17 cellular contexts compared by ENCODE assay signal in the genomic region with DNA sequence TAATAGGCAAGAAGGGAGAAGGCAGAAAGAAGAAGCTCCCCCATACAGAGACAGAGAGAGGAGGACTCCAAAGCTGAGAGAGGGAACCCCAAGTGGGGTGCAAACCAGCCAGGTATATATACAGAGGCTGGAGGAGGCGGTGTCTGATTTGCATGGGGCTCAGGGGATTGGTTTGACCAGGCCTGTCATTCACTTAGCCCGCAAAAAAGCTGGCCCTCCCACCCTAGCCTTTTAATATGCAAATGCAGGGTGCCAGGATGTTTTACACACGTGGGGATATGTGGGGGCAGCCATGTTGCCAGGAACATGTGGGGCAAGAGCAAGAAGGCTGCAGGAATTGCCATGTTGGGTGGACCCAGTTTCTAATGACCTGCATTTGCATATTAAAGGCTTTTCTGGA. TPM values are rescaled to one million over a fixed set of nuclear protein-coding genes. Genes with fewer than 3 reads are reported as not detected.
DNase-seq lines count a peak whose midpoint lies in the region; ATAC-seq and TF ChIP-seq lines count a peak whose summit lies in the region.
"Had no signal": no experiment of that assay in that cellular context is flagged by ENCODE, and none has a peak within 500 bp of the region (broad histone marks: within the 10 kb centered on the region; RNA-seq: fewer than 3 reads in every experiment).

No MANE protein-coding gene starts in this region.

- H3K4me2 ChIP-seq in GM23338 = 0 out of 2 replicates have a peak overlapping the region, but pooled peaks have one; percentile 39

- peak overlapping the region; percentile 93 for H3K27ac Mint-ChIP-seq in GM23338
- H3K27ac Mint-ChIP-seq: memory B cell, natural killer cell had no signal

- peaks cover 8% of the 10 kb centered on the region for H3K27me3 Mint-ChIP-seq in GM23338 (ENCODE audit: insufficient read depth, low read depth, poor library complexity)
- H3K27me3 Mint-ChIP-seq: memory B cell had no signal

- H3K9me3 ChIP-seq in iPS-18a (ENCODE audit: control insufficient read depth, low read depth, low read length) = no peaks in the 10 kb centered on the region

- peak; percentile 21 for ATAC-seq in GM23338
- ATAC-seq: natural killer cell had no signal

- H3F3A ChIP-seq in GM23338 (replicated peaks; ENCODE audit: low read depth) = 0 out of 2 replicates have a peak, but pooled peaks cover 4% of the 10 kb centered on the region

- CTCF ChIA-PET in RWPE1 (lab: Yijun Ruan, JAX) = interaction anchor here (0.8 kb wide), 1 partner anchor 61 kb away, joined by 3 read pairs; no protein-coding TSS in a partner anchor

- POLR2A ChIA-PET in RWPE1 (lab: Yijun Ruan, JAX; ENCODE audit: low non-redundant PET) = no interaction called here

- peak; percentile 86 for DNase-seq in GM23338 (ENCODE audit: low spot score)
- peak; percentile 48 for DNase-seq in Jurkat, Clone E6-1 (ENCODE audit: low read depth, low spot score)
- peak; percentile 39 for DNase-seq in OCI-M1 (lab: John Stamatoyannopoulos, UW)
- no peak for DNase-seq in hippocampal formation (lab: John Stamatoyannopoulos, UW)
- no peak for DNase-seq in RWPE1 (ENCODE audit: low spot score)
- DNase-seq in pons (ENCODE audit: low spot score) = no peak
- DNase-seq: caudate nucleus; effector memory CD4-positive, alpha-beta T cell; GF-D8; glutamatergic neuron; GOT3; kidney; natural killer cell; NCI-H2029 treated with DMSO at 0.1 percent for 48 hours; NCI-H510A treated with DMSO at 0.1 percent for 48 hours had no signal

- H3K36me3 Mint-ChIP-seq in GM23338 (ENCODE audit: low read depth) = peaks cover 19% of the 10 kb centered on the region
- H3K36me3 Mint-ChIP-seq: memory B cell, natural killer cell had no signal

- H3K4me1 Mint-ChIP-seq in GM23338 = peaks cover 29% of the 10 kb centered on the region

- no peak overlapping the region for H3K4me3 ChIP-seq in GM23338
- H3K4me3 ChIP-seq in Jurkat, Clone E6-1 (ENCODE audit: low read length) = no peak overlapping the region
- H3K4me3 ChIP-seq in iPS-18a (ENCODE audit: low read length) = no peak overlapping the region

- H3K4me1 ChIP-seq in GM23338 (ENCODE audit: insufficient read depth) (peaks cover 29% of the 10 kb centered on the region), iPS-18a (ENCODE audit: control insufficient read depth, low read depth, low read length) (peaks cover 24% of the 10 kb centered on the region)

- no peaks in the 10 kb centered on the region for H4K20me1 ChIP-seq in GM23338 (replicated peaks; ENCODE audit: insufficient read depth)

- H3K4me3 Mint-ChIP-seq in GM23338 = peak overlapping the region; percentile 7; the same call in 1 of the 3 replicates
- H3K4me3 Mint-ChIP-seq: memory B cell, natural killer cell had no signal

- peaks cover 11% of the 10 kb centered on the region; the same call in 1 of the 2 replicates for H3K9me2 ChIP-seq in GM23338 (ENCODE audit: insufficient read depth)

- H3K27ac ChIP-seq in GM23338 (ENCODE audit: low read depth) = peak overlapping the region; percentile 78
- H3K27ac ChIP-seq in iPS-18a (ENCODE audit: low read length) = peak overlapping the region; percentile 46
- H3K27ac ChIP-seq in RWPE1 = no peak overlapping the region

- H3K27me3 ChIP-seq in GM23338 (ENCODE audit: insufficient read depth) (no peaks in the 10 kb centered on the region), iPS-18a (ENCODE audit: control insufficient read depth, insufficient read depth, low read length) (no peaks in the 10 kb centered on the region)

- H3K79me2 ChIP-seq in GM23338 (replicated peaks; ENCODE audit: insufficient read depth) = no peaks in the 10 kb centered on the region

- H3K9me3 Mint-ChIP-seq in GM23338 = peaks cover 15% of the 10 kb centered on the region
- H3K9me3 Mint-ChIP-seq: memory B cell, natural killer cell had no signal

- peak overlapping the region; percentile 11 for H3K9ac ChIP-seq in iPS-18a (ENCODE audit: low read length)

- H3K36me3 ChIP-seq in GM23338 (ENCODE audit: insufficient read depth) = no peaks in the 10 kb centered on the region
- H3K36me3 ChIP-seq in iPS-18a (ENCODE audit: control insufficient read depth, low read depth, low read length) = no peaks in the 10 kb centered on the region

- no peak overlapping the region for H2AFZ ChIP-seq in GM23338

- TF ChIP-seq CTCF in GM23338 (conservative IDR thresholded peaks at IDR 0.05; ENCODE audit: low read depth in 2 of 2) = no peak
- no peak for TF ChIP-seq CTCF in RWPE1 (conservative IDR thresholded peaks at IDR 0.05; ENCODE audit: low read depth)

TF ChIP-seq in GM23338, 12 proteins besides CTCF, POLR2A, EP300 and RAD21 (continues in another document):
- TF ChIP-seq ZNF114 (CRISPR knock-in tag; IDR thresholded peaks at IDR 0.05) (peak; percentile 95; the same call in 1 of the 2 replicates), CREB1 (CRISPR knock-in tag; IDR thresholded peaks at IDR 0.05; ENCODE audit: low read depth) (0 out of 2 replicates have a peak, but pooled peaks have one; percentile 37), NANOG (IDR thresholded peaks at IDR 0.05; ENCODE audit: borderline replicate concordance) (no peak)
- TF ChIP-seq, protein P1, sequence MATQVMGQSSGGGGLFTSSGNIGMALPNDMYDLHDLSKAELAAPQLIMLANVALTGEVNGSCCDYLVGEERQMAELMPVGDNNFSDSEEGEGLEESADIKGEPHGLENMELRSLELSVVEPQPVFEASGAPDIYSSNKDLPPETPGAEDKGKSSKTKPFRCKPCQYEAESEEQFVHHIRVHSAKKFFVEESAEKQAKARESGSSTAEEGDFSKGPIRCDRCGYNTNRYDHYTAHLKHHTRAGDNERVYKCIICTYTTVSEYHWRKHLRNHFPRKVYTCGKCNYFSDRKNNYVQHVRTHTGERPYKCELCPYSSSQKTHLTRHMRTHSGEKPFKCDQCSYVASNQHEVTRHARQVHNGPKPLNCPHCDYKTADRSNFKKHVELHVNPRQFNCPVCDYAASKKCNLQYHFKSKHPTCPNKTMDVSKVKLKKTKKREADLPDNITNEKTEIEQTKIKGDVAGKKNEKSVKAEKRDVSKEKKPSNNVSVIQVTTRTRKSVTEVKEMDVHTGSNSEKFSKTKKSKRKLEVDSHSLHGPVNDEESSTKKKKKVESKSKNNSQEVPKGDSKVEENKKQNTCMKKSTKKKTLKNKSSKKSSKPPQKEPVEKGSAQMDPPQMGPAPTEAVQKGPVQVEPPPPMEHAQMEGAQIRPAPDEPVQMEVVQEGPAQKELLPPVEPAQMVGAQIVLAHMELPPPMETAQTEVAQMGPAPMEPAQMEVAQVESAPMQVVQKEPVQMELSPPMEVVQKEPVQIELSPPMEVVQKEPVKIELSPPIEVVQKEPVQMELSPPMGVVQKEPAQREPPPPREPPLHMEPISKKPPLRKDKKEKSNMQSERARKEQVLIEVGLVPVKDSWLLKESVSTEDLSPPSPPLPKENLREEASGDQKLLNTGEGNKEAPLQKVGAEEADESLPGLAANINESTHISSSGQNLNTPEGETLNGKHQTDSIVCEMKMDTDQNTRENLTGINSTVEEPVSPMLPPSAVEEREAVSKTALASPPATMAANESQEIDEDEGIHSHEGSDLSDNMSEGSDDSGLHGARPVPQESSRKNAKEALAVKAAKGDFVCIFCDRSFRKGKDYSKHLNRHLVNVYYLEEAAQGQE (IDR thresholded peaks at IDR 0.05; ENCODE audit: unreplicated experiment) = no peak

RNA-seq across cellular contexts. Expression of gene TENT5B, which starts 37.0 kb away (rescaled TPM):
- total RNA-seq in GM23338 (2014; rRNA removed; shearing (Covaris generic)) = 160 and 170 TPM in 2 replicates
- 69.1 and 78.0 TPM in 2 replicates for polyA plus RNA-seq in GM23338 (2016; fragmentation: Nextera tagmentation; extraction: Ambion mirVana)
- polyA plus RNA-seq in Jurkat, Clone E6-1 (2012; ENCODE audit: insufficient read depth, insufficient read length) = not detected

RNA-seq across cellular contexts. Expression of gene TRNP1, which starts 56.1 kb away (rescaled TPM):
- total RNA-seq in GM23338 (2014; rRNA removed; shearing (Covaris generic)) = 54.3 and 69.3 TPM in 2 replicates
- 21.2 and 29.4 TPM in 2 replicates for polyA plus RNA-seq in GM23338 (2016; fragmentation: Nextera tagmentation; extraction: Ambion mirVana)
- 0.59 TPM for polyA plus RNA-seq in Jurkat, Clone E6-1 (2012; ENCODE audit: insufficient read depth, insufficient read length)

Comparison
In these comparisons a context has a peak if more than half of its experiments do, and no peak if none do; other contexts are left out.
1. DNase-seq: peak in GM23338 (single experiment), Jurkat, Clone E6-1 (single experiment) and OCI-M1 (single experiment); none in hippocampal formation (0 of 2), RWPE1 (single experiment) and pons (single experiment).